ENCODE assay signal across 24 cellular contexts in the genomic region with DNA sequence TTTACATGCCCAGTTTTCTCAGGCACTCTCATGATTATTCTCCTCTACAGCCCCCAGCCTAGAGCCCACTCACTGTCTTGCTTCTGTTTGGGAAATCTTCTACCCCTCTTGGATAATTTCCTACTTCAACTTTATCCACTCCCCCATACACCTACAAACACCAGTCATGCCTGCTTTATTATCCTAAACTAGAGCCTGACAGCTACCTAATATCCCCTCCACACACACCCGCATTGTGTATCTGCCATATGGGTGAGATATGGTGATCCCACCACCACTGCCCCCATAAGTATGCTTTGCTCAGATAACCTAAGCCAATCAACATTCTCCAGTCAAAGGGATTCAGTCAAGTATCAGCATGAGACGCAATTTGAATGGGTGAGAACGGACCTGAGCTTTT. TPM values are rescaled to one million over a fixed set of nuclear protein-coding genes. Genes with fewer than 3 reads are reported as not detected.
DNase-seq lines count a peak whose midpoint lies in the region; ATAC-seq, FAIRE-seq and TF ChIP-seq lines count a peak whose summit lies in the region.
"Had no signal": no experiment of that assay in that cellular context is flagged by ENCODE, and none has a peak within 500 bp of the region (broad histone marks: within the 10 kb centered on the region; RNA-seq: fewer than 3 reads in every experiment).

No MANE protein-coding gene starts in this region.

- ATAC-seq in K562: no peak
- ATAC-seq: CD8-positive, alpha-beta T cell had no signal

- H3K4me3 Mint-ChIP-seq in nephron: no peak overlapping the region
- H3K4me3 Mint-ChIP-seq: B cell; CD4-positive, alpha-beta T cell; CD8-positive, alpha-beta T cell had no signal

- no peaks in the 10 kb centered on the region for H3K79me2 ChIP-seq in K562 (ENCODE audit: control insufficient read depth, insufficient read depth, low read length)

- no peak overlapping the region for H2AFZ ChIP-seq in K562 (ENCODE audit: low read depth, low read length)

- DNase-seq in A673 (ENCODE audit: low spot score): no peak
- no peak for DNase-seq in K562 (ENCODE audit: extremely low read depth in 1 of 4, low spot score in 3 of 4)
- DNase-seq in H54 (ENCODE audit: insufficient read length, low spot score): no peak
- no peak for DNase-seq in midbrain (lab: John Stamatoyannopoulos, UW)
- DNase-seq in HAP-1 (ENCODE audit: low spot score in 2 of 2): no peak
- DNase-seq in NCI-H2107 (lab: John Stamatoyannopoulos, UW): no peak
- DNase-seq: 8988T; AML-193; Caco-2; Calu3; CD4-positive, alpha-beta T cell; CD8-positive, alpha-beta T cell; DMS79 treated with DMSO at 0.1 percent for 48 hours; GF-D8 had no signal

- FAIRE-seq in K562 (lab: Jason Lieb, UNC): no peak
- no peak for FAIRE-seq in H54 (lab: Jason Lieb, UNC)
- FAIRE-seq: A204.1, D721Med, G401.6, GM12891, GM19239 had no signal

- no peak overlapping the region for H3K9ac ChIP-seq in K562 (ENCODE audit: insufficient read depth in 1 of 2, low read depth in 2 of 2, low read length in 2 of 2)
- H3K9ac ChIP-seq: BLaER1 treated with 17β-estradiol and CSF1 and Interleukin-3, amounts not matched to agents 10 nM and 100 nM had no signal

- WGBS in K562 (ENCODE audit: insufficient coverage, low coverage, missing lambda C conversion rate): 0% methylated on average over 3 of the region's 3 CpGs

- no peaks in the 10 kb centered on the region for H4K20me1 ChIP-seq in K562 (replicated peaks; ENCODE audit: control insufficient read depth, insufficient read depth, low read length)
- H4K20me1 ChIP-seq: BLaER1 treated with 17β-estradiol and CSF1 and Interleukin-3, amounts not matched to agents 10 nM and 100 nM had no signal

- H3K36me3 Mint-ChIP-seq in nephron (ENCODE audit: low read depth): no peaks in the 10 kb centered on the region
- H3K36me3 Mint-ChIP-seq: CD8-positive, alpha-beta T cell had no signal

- TF ChIP-seq CTCF in A673 (conservative IDR thresholded peaks at IDR 0.05; ENCODE audit: low read depth, low read length) (no peak), HEK293 (tag by site-specific recombination; IDR thresholded peaks at IDR 0.05) (no peak), K562 (IDR thresholded peaks at IDR 0.05 in 2 of 3, conservative IDR thresholded peaks at IDR 0.05 in 1 of 3; ENCODE audit: insufficient read depth in 2 of 3, low read depth in 1 of 3, low read length in 3 of 3) (no peak), nephron (IDR thresholded peaks at IDR 0.05; ENCODE audit: unreplicated experiment in 3 of 3) (no peak)

- CTCF ChIA-PET in A673 (lab: Charles Lee): no interaction called here
- CTCF ChIA-PET in HEK293 (lab: Yijun Ruan, JAX): interaction anchor here (0.7 to 1.0 kb wide), 3 partner anchors 9 to 13 kb away, joined by 3 to 4 read pairs (median 3); no protein-coding TSS in a partner anchor
- CTCF ChIA-PET in K562 (lab: Yijun Ruan, JAX; ENCODE audit: low intra/inter-chr PET ratio): no interaction called here

- peak overlapping the region; percentile 45 for H3K27ac ChIP-seq in A673 (ENCODE audit: low read depth, low read length, poor library complexity, severe bottlenecking)
- no peak overlapping the region for H3K27ac ChIP-seq in HEK293 (ENCODE audit: extremely low read depth, low read depth, low read length)
- no peak overlapping the region for H3K27ac ChIP-seq in K562 (ENCODE audit: extremely low read depth, low read depth, low read length)
- H3K27ac ChIP-seq: BLaER1 treated with 17β-estradiol and CSF1 and Interleukin-3, amounts not matched to agents 10 nM and 100 nM; C4-2B had no signal

- no peak for TF ChIP-seq EP300 in K562 (IDR thresholded peaks at IDR 0.05; ENCODE audit: low read length)

- no peaks in the 10 kb centered on the region for H3K9me3 Mint-ChIP-seq in nephron
- H3K9me3 Mint-ChIP-seq: CD4-positive, alpha-beta T cell; CD8-positive, alpha-beta T cell had no signal

- no TSS peak for BruUV-seq in A673 (replicated peaks; lab: Mats Ljungman, UMichigan)
- BruUV-seq in K562 (replicated peaks; lab: Mats Ljungman, UMichigan): no TSS peak

- in situ Hi-C loops in K562 (cut with MboI) (no loop called here), HAP-1 (cut with MboI; ENCODE audit: low sequenced_read_pairs) (loop anchor here (25.0 kb wide), 1 partner anchor 859 kb away; no protein-coding TSS in a partner anchor)

- TF ChIP-seq RAD21 in K562 (CRISPR knock-in tag; conservative IDR thresholded peaks at IDR 0.05 in 1 of 2, IDR thresholded peaks at IDR 0.05 in 1 of 2): no peak

- peaks cover 22% of the 10 kb centered on the region for H3K4me1 ChIP-seq in A673 (ENCODE audit: insufficient read depth, low read length, poor library complexity, severe bottlenecking)
- H3K4me1 ChIP-seq in HEK293 (ENCODE audit: control insufficient read depth, insufficient read depth, low read length): no peaks in the 10 kb centered on the region
- H3K4me1 ChIP-seq in K562 (replicated peaks in 1 of 2; ENCODE audit: control insufficient read depth in 2 of 2, insufficient read depth in 2 of 2, low read length in 2 of 2): no peaks in the 10 kb centered on the region; a peak in 1 of 5 replicates
- no peaks in the 10 kb centered on the region for H3K4me1 ChIP-seq in HAP-1
- H3K4me1 ChIP-seq: Caco-2 had no signal

- no peaks in the 10 kb centered on the region for H3K36me3 ChIP-seq in A673 (ENCODE audit: insufficient read depth, low read length, poor library complexity, severe bottlenecking)
- no peaks in the 10 kb centered on the region for H3K36me3 ChIP-seq in HEK293 (ENCODE audit: control insufficient read depth in 2 of 2, insufficient read depth in 1 of 2, low read length in 2 of 2)
- H3K36me3 ChIP-seq in K562 (ENCODE audit: control insufficient read depth, insufficient read depth, low read length): no peaks in the 10 kb centered on the region
- no peaks in the 10 kb centered on the region for H3K36me3 ChIP-seq in HAP-1 (replicated peaks)
- H3K36me3 ChIP-seq: BLaER1 treated with 17β-estradiol and CSF1 and Interleukin-3, amounts not matched to agents 10 nM and 100 nM had no signal

- no peak overlapping the region for H3K4me3 ChIP-seq in A673 (ENCODE audit: low read depth, low read length, poor library complexity, severe bottlenecking)
- no peak overlapping the region for H3K4me3 ChIP-seq in HEK293 (ENCODE audit: low read depth, low read length)
- no peak overlapping the region for H3K4me3 ChIP-seq in K562
- H3K4me3 ChIP-seq in HAP-1: no peak overlapping the region
- H3K4me3 ChIP-seq: BLaER1 treated with 17β-estradiol and CSF1 and Interleukin-3, amounts not matched to agents 10 nM and 100 nM had no signal

- peaks cover 49% of the 10 kb centered on the region for H3K4me1 Mint-ChIP-seq in nephron
- H3K4me1 Mint-ChIP-seq: B cell had no signal

- H3K27me3 ChIP-seq in A673 (replicated peaks; ENCODE audit: insufficient read depth, low read depth, low read length, poor library complexity): no peaks in the 10 kb centered on the region
- peaks cover 12 to 13% of the 10 kb centered on the region in 2 experiments; a peak in 3 of 5 replicates for H3K27me3 ChIP-seq in K562 (ENCODE audit: control insufficient read depth in 2 of 2, insufficient read depth in 2 of 2, low read length in 2 of 2)
- peaks cover 30% of the 10 kb centered on the region for H3K27me3 ChIP-seq in HAP-1 (ENCODE audit: low read depth)
- H3K27me3 ChIP-seq: BLaER1 treated with 17β-estradiol and CSF1 and Interleukin-3, amounts not matched to agents 10 nM and 100 nM had no signal

- POLR2A ChIA-PET in A673 (lab: Charles Lee; ENCODE audit: low non-redundant PET): no interaction called here
- POLR2A ChIA-PET in HEK293 (lab: Yijun Ruan, JAX): no interaction called here
- POLR2A ChIA-PET in K562 (lab: Yijun Ruan, JAX): interaction anchor here (0.8 kb wide), 1 partner anchor 393 kb away, joined by 4 read pairs; no protein-coding TSS in a partner anchor

- H3K9me1 ChIP-seq in K562 (ENCODE audit: control insufficient read depth, insufficient read depth, low read length): no peaks in the 10 kb centered on the region

- TF ChIP-seq POLR2A in K562 (conservative IDR thresholded peaks at IDR 0.05) (no peak), H54 (IDR thresholded peaks at IDR 0.05; ENCODE audit: low read depth, low read length) (no peak)

- H3K27ac Mint-ChIP-seq in nephron: peak overlapping the region; percentile 12 to 28 (median 18)
- H3K27ac Mint-ChIP-seq: B cell; CD4-positive, alpha-beta T cell; CD8-positive, alpha-beta T cell had no signal

- intact Hi-C loops in A673 (cut with micrococcal nuclease; ENCODE audit: unreplicated experiment) (no loop called here), K562 (cut with micrococcal nuclease) (no loop called here)

- H3K4me2 ChIP-seq in K562 (ENCODE audit: insufficient read depth, low read length): no peak overlapping the region
- H3K4me2 ChIP-seq: BLaER1 treated with 17β-estradiol and CSF1 and Interleukin-3, amounts not matched to agents 10 nM and 100 nM had no signal

- H3K27me3 Mint-ChIP-seq in nephron (ENCODE audit: low read depth): peaks cover 6% of the 10 kb centered on the region

- H3K9me3 ChIP-seq in A673 (ENCODE audit: low read depth, low read length, poor library complexity, severe bottlenecking) (no peaks in the 10 kb centered on the region), HEK293 (ENCODE audit: control insufficient read depth, insufficient read depth, low read depth, low read length) (no peaks in the 10 kb centered on the region), K562 (replicated peaks; ENCODE audit: control insufficient read depth, insufficient read depth, low read depth, low read length) (no peaks in the 10 kb centered on the region), HAP-1 (no peaks in the 10 kb centered on the region)
- H3K9me3 ChIP-seq: Caco-2 had no signal

RNA-seq across cellular contexts. Expression of gene FJX1, which starts 15.3 kb away (rescaled TPM):
- total RNA-seq in A673 (2021): 40.4 and 50.1 TPM in 2 replicates
- 0.53 and 1.1 TPM in 2 replicates for total RNA-seq in K562 (2011; cell fraction: chromatin; rRNA removed; ENCODE audit: low replicate concordance)
- 1.4 and 2.8 TPM in 2 replicates for total RNA-seq in K562 (2011; cell fraction: nucleolus; rRNA removed)
- 0.61 and 1.0 TPM in 2 replicates for total RNA-seq in K562 (2011; cell fraction: nucleoplasm; rRNA removed)
- 2.0 and 2.9 TPM in 2 replicates for total RNA-seq in K562 (2014; rRNA removed)
- 1.2 TPM in 2 replicates for total RNA-seq in K562 (2014; rRNA removed; fragmentation: Illumina TruSeq; extraction: Trizol)
- total RNA-seq in K562 (2015; rRNA removed; fragmentation: Illumina TruSeq; extraction: Trizol): 0.72 and 1.1 TPM in 2 replicates
- total RNA-seq in K562 (2021): 2.7 and 3.7 TPM in 2 replicates
- 0.22 and 0.95 TPM in 2 replicates for polyA plus RNA-seq in K562 (2011; rRNA removed)
- polyA plus RNA-seq in K562 (2011; cell fraction: cytosol; rRNA removed): 0.19 and 2.6 TPM in 2 replicates
- 0.39 and 2.5 TPM in 2 replicates for polyA plus RNA-seq in K562 (2011; cell fraction: nucleus; rRNA removed)
- 0.58 and 2.0 TPM in 2 replicates for polyA plus RNA-seq in K562 (2012)
- polyA plus RNA-seq in K562 (2014; fragmentation: Illumina TruSeq; extraction: Trizol): 0.64 and 0.66 TPM in 2 replicates
- polyA plus RNA-seq in K562 (2014; fragmentation: Nextera tagmentation; extraction: Ambion mirVana): under 1 TPM; 0.10 to 0.38 TPM
- 0.58 and 0.84 TPM in 2 replicates for polyA plus RNA-seq in K562 (2014; rRNA removed)
- polyA minus RNA-seq in K562 (2011; rRNA and poly(A)+ RNA removed): 0.09 and 0.32 TPM in 2 replicates
- 0.82 and 1.4 TPM in 2 replicates for polyA minus RNA-seq in K562 (2011; cell fraction: cytosol; rRNA and poly(A)+ RNA removed)
- polyA minus RNA-seq in K562 (2011; cell fraction: nucleus; rRNA and poly(A)+ RNA removed): 0.67 and 1.8 TPM in 2 replicates
- total RNA-seq: B cell; CD4-positive, alpha-beta T cell; CD8-positive, alpha-beta T cell had no signal

RNA-seq across cellular contexts. Expression of gene TRIM44, which starts 59.6 kb away (rescaled TPM):
- total RNA-seq in A673 (2021): 179 and 191 TPM in 2 replicates
- 15.0 and 29.3 TPM in 2 replicates for total RNA-seq in K562 (2011; cell fraction: chromatin; rRNA removed; ENCODE audit: low replicate concordance)
- total RNA-seq in K562 (2011; cell fraction: nucleolus; rRNA removed): 4.5 and 8.6 TPM in 2 replicates
- 12.8 and 26.0 TPM in 2 replicates for total RNA-seq in K562 (2011; cell fraction: nucleoplasm; rRNA removed)
- 20.7 and 37.0 TPM in 2 replicates for total RNA-seq in K562 (2014; rRNA removed)
- 38.0 and 40.3 TPM in 2 replicates for total RNA-seq in K562 (2014; rRNA removed; fragmentation: Illumina TruSeq; extraction: Trizol)
- total RNA-seq in K562 (2015; rRNA removed; fragmentation: Illumina TruSeq; extraction: Trizol): 30.3 and 31.9 TPM in 2 replicates
- total RNA-seq in K562 (2021): 52.3 and 62.5 TPM in 2 replicates
- 101 and 105 TPM in 2 replicates for polyA plus RNA-seq in K562 (2011; rRNA removed)
- polyA plus RNA-seq in K562 (2011; cell fraction: cytosol; rRNA removed): 33.2 and 61.8 TPM in 2 replicates
- 96.2 and 126 TPM in 2 replicates for polyA plus RNA-seq in K562 (2011; cell fraction: nucleus; rRNA removed)
- polyA plus RNA-seq in K562 (2012): 36.5 and 64.3 TPM in 2 replicates
- 79.0 and 89.1 TPM in 2 replicates for polyA plus RNA-seq in K562 (2014; fragmentation: Illumina TruSeq; extraction: Trizol)
- polyA plus RNA-seq in K562 (2014; fragmentation: Nextera tagmentation; extraction: Ambion mirVana): 10 to 100 TPM in 1 of 2 experiments, 1 to 10 TPM in 1; 8.3 to 12.1 TPM
- 20.9 and 37.2 TPM in 2 replicates for polyA plus RNA-seq in K562 (2014; rRNA removed)
- polyA minus RNA-seq in K562 (2011; rRNA and poly(A)+ RNA removed): 136 and 153 TPM in 2 replicates
- 42.9 and 45.3 TPM in 2 replicates for polyA minus RNA-seq in K562 (2011; cell fraction: cytosol; rRNA and poly(A)+ RNA removed)
- polyA minus RNA-seq in K562 (2011; cell fraction: nucleus; rRNA and poly(A)+ RNA removed): 9.0 and 16.4 TPM in 2 replicates
